In genomic region chr6:22882581-22882980, GRCh38 we compare ENCODE assay signal across 19 cellular contexts.
"Had no signal": no experiment of that assay in that cellular context is flagged by ENCODE, and none has a peak within 500 bp of the region (broad histone marks: within the 10 kb centered on the region; RNA-seq: fewer than 3 reads in every experiment).

No MANE protein-coding gene starts in this region.

- ATAC-seq: activated CD8-positive, alpha-beta T cell treated with anti-CD3 and anti-CD28 coated beads for 36 hours; esophagus mucosa; left cardiac atrium; pancreas; sciatic nerve; stimulated activated naive B cell treated with anti-CD40 and anti-IgM and Interleukin-4, amounts not matched to agents 10 μg/mL and 1 μg/mL and 100 μg/mL, for 72 hours had no signal

- H3K9me3 Mint-ChIP-seq: activated CD4-positive, alpha-beta T cell treated with anti-CD3 and anti-CD28 coated beads, Interleukin-2, amount 10 ng/mL, durations not matched to agents 24 days and 14 days; activated CD8-positive, alpha-beta T cell treated with anti-CD3 and anti-CD28 coated beads for 36 hours; activated T-helper 2 cell treated with anti-CD3 and anti-CD28 coated beads, Interferon-gamma antibody, Interleukin-2, Interleukin-4, amounts not matched to agents 10 μg/mL and 5 μg/mL and 100 μg/mL, durations not matched to agents 14 hours and 24 hours and 36 hours; stimulated activated naive B cell treated with anti-CD40 and anti-IgM and Interleukin-4, amounts not matched to agents 10 μg/mL and 1 μg/mL and 100 μg/mL, for 72 hours had no signal

- H3K4me2 ChIP-seq: neural progenitor cell had no signal

- H3K27me3 ChIP-seq: neural progenitor cell, pancreas, thyroid gland had no signal

- H3K4me3 ChIP-seq: neural progenitor cell, pancreas, thyroid gland had no signal

- DNase-seq: activated B cell treated with CpG ODN at 0.5 μM for 24 hours; activated CD4-positive, alpha-beta T cell treated with anti-CD3 and anti-CD28 coated beads, Interleukin-2, amount 10 ng/mL, durations not matched to agents 24 days and 14 days; activated CD8-positive, alpha-beta T cell treated with anti-CD3 and anti-CD28 coated beads for 36 hours; activated naive CD4-positive, alpha-beta T cell treated with Interleukin-2 at 50 U/mL for 16 hours; activated naive CD8-positive, alpha-beta T cell treated with anti-CD3 and anti-CD28 coated beads, Interleukin-2, amount 10 ng/mL, durations not matched to agents 7 days and 5 days; activated T-cell treated with anti-CD3 and anti-CD28 coated beads, Interleukin-2, amount 50 U/mL, for 1 hour; caudate nucleus; left cardiac atrium; mesenchymal stem cell; naive thymus-derived CD4-positive, alpha-beta T cell; pancreas; stimulated activated naive B cell treated with anti-CD40 and anti-IgM and Interleukin-4, amounts not matched to agents 10 μg/mL and 1 μg/mL and 100 μg/mL, for 72 hours; T-helper 2 cell; thyroid gland had no signal

- H3K27ac Mint-ChIP-seq: activated B cell treated with CpG ODN at 0.5 μM for 24 hours; activated CD4-positive, alpha-beta T cell treated with anti-CD3 and anti-CD28 coated beads, Interleukin-2, amount 10 ng/mL, durations not matched to agents 24 days and 14 days; activated CD8-positive, alpha-beta T cell treated with anti-CD3 and anti-CD28 coated beads for 36 hours; activated T-helper 2 cell treated with anti-CD3 and anti-CD28 coated beads, Interferon-gamma antibody, Interleukin-2, Interleukin-4, amounts not matched to agents 10 μg/mL and 5 μg/mL and 100 μg/mL, durations not matched to agents 14 hours and 24 hours and 36 hours; naive thymus-derived CD4-positive, alpha-beta T cell; stimulated activated naive B cell treated with anti-CD40 and anti-IgM and Interleukin-4, amounts not matched to agents 10 μg/mL and 1 μg/mL and 100 μg/mL, for 72 hours had no signal

- H3K36me3 ChIP-seq: neural progenitor cell, pancreas, thyroid gland had no signal

- H3K27ac ChIP-seq: neural progenitor cell had no signal

- H3K36me3 Mint-ChIP-seq: activated naive CD8-positive, alpha-beta T cell treated with anti-CD3 and anti-CD28 coated beads, Interleukin-2, amount 10 ng/mL, durations not matched to agents 7 days and 5 days; naive thymus-derived CD4-positive, alpha-beta T cell; neural progenitor cell; stimulated activated naive B cell treated with anti-CD40 and anti-IgM and Interleukin-4, amounts not matched to agents 10 μg/mL and 1 μg/mL and 100 μg/mL, for 72 hours had no signal

- H3K27me3 Mint-ChIP-seq: activated B cell treated with CpG ODN at 0.5 μM for 24 hours; activated CD4-positive, alpha-beta T cell treated with anti-CD3 and anti-CD28 coated beads, Interleukin-2, amount 10 ng/mL, durations not matched to agents 24 days and 14 days; brain; naive thymus-derived CD4-positive, alpha-beta T cell had no signal

- H3K4me3 Mint-ChIP-seq: activated B cell treated with CpG ODN at 0.5 μM for 24 hours; activated CD4-positive, alpha-beta T cell treated with anti-CD3 and anti-CD28 coated beads, Interleukin-2, amount 10 ng/mL, durations not matched to agents 24 days and 14 days; activated CD8-positive, alpha-beta T cell treated with anti-CD3 and anti-CD28 coated beads for 36 hours; activated naive CD8-positive, alpha-beta T cell treated with anti-CD3 and anti-CD28 coated beads, Interleukin-2, amount 10 ng/mL, durations not matched to agents 7 days and 5 days; brain; naive thymus-derived CD4-positive, alpha-beta T cell; neural progenitor cell; stimulated activated naive B cell treated with anti-CD40 and anti-IgM and Interleukin-4, amounts not matched to agents 10 μg/mL and 1 μg/mL and 100 μg/mL, for 72 hours had no signal

- H3K9me3 ChIP-seq: pancreas, thyroid gland had no signal

- H3K9ac ChIP-seq: neural progenitor cell had no signal

- H3K4me1 Mint-ChIP-seq: activated B cell treated with CpG ODN at 0.5 μM for 24 hours; activated CD4-positive, alpha-beta T cell treated with anti-CD3 and anti-CD28 coated beads, Interleukin-2, amount 10 ng/mL, durations not matched to agents 24 days and 14 days; activated naive CD8-positive, alpha-beta T cell treated with anti-CD3 and anti-CD28 coated beads, Interleukin-2, amount 10 ng/mL, durations not matched to agents 7 days and 5 days; naive thymus-derived CD4-positive, alpha-beta T cell; stimulated activated naive B cell treated with anti-CD40 and anti-IgM and Interleukin-4, amounts not matched to agents 10 μg/mL and 1 μg/mL and 100 μg/mL, for 72 hours had no signal

- H2AFZ ChIP-seq: neural progenitor cell had no signal
